Comparison of ENCODE assay signal across 35 cellular contexts in the genomic region with DNA sequence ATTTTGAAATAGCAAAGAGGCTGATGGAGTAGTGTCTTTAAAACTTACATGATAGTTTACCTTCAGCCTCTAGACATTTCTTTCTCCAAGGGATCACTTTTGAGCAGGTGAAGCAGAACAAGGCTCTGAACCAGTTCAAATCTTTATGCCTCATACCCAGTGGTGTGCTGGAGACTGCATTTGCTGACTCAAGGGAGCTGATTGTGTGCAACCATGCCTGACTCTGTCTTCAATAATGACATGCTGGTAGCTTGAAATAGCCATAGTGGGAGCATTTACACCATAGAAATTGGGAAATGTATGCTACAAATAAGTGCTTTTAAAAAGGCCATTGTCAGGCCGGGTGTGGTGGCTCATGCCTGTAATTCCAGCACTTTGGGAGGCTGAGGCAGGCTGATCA.
"Had no signal": no experiment of that assay in that cellular context is flagged by ENCODE, and none has a peak within 500 bp of the region (broad histone marks: within the 10 kb centered on the region; RNA-seq: fewer than 3 reads in every experiment).

No MANE protein-coding gene starts in this region.

- H3K36me3 Mint-ChIP-seq: activated CD4-positive, alpha-beta memory T cell treated with anti-CD3 and anti-CD28 coated beads for 36 hours; activated CD8-positive, alpha-beta memory T cell treated with anti-CD3 and anti-CD28 coated beads, Interleukin-2, amount 10 ng/mL, durations not matched to agents 7 days and 5 days; activated naive CD4-positive, alpha-beta T cell treated with anti-CD3 and anti-CD28 coated beads, Interleukin-2, amount 10 ng/mL, durations not matched to agents 7 days and 5 days; activated naive CD8-positive, alpha-beta T cell; brain had no signal

- H3K4me2 ChIP-seq: SK-N-SH had no signal

- H3K27me3 ChIP-seq: Peyer's patch, SJSA1 had no signal

- H3K9me3 ChIP-seq: Peyer's patch, SK-N-SH had no signal

- DNase-seq: activated B cell treated with CpG ODN at 0.5 μM for 24 hours; activated CD4-positive, alpha-beta memory T cell treated with anti-CD3 and anti-CD28 coated beads for 36 hours; activated CD4-positive, alpha-beta T cell treated with anti-CD3 and anti-CD28 coated beads for 4 hours; activated CD4-positive, alpha-beta T cell treated with anti-CD3 and anti-CD28 coated beads, Interleukin-2, amount 50 U/mL, for 1 hour; activated CD4-positive, CD25-positive, alpha-beta regulatory T cell treated with anti-CD3 and anti-CD28 coated beads, Interleukin-2, amount 50 U/mL, for 72 hours; activated CD8-positive, alpha-beta memory T cell treated with anti-CD3 and anti-CD28 coated beads, Interleukin-2, amount 10 ng/mL, durations not matched to agents 7 days and 5 days; activated CD8-positive, alpha-beta memory T cell treated with anti-CD3 and anti-CD28 coated beads, Interleukin-2, amount 50 U/mL, for 48 hours; activated effector memory CD4-positive, alpha-beta T cell treated with Interleukin-2 at 50 U/mL for 16 hours; activated naive CD4-positive, alpha-beta T cell treated with anti-CD3 and anti-CD28 coated beads, Interleukin-2, amount 10 ng/mL, durations not matched to agents 7 days and 5 days; activated naive CD8-positive, alpha-beta T cell treated with anti-CD3 and anti-CD28 coated beads, Interleukin-2, amount 50 U/mL, for 24 hours; activated T-cell treated with anti-CD3 and anti-CD28 coated beads, Interleukin-2, amount 50 U/mL, for 48 hours; anterior cingulate cortex; NCI-H1092 treated with DMSO at 0.1 percent for 48 hours; NCI-H1417; NCI-H146; NCI-H187; NCI-H2029 treated with DMSO at 0.1 percent for 48 hours; NCI-H2107; NCI-H2171; NCI-H510A; NCI-H526; NCI-H748 treated with DMSO at 0.1 percent for 48 hours; NK-92 treated with Interleukin-12 subunit alpha and Interleukin-12 subunit beta, amount 100 ng/mL, for 24 hours; PC-3; Peyer's patch; RPMI8226; SHP77 treated with DMSO at 0.1 percent for 48 hours; SK-N-SH had no signal

- H3K27ac ChIP-seq: Peyer's patch, SJSA1, VCaP had no signal

- H3K4me1 ChIP-seq: Peyer's patch, SJSA1 had no signal

- H3K4me3 ChIP-seq: Peyer's patch, SJSA1 had no signal

- H3K9ac ChIP-seq: SK-N-SH had no signal

- FAIRE-seq: bronchial epithelial cell had no signal

- H3K4me1 Mint-ChIP-seq: activated B cell treated with CpG ODN at 0.5 μM for 24 hours; activated CD8-positive, alpha-beta memory T cell treated with anti-CD3 and anti-CD28 coated beads, Interleukin-2, amount 10 ng/mL, durations not matched to agents 7 days and 5 days; activated naive CD4-positive, alpha-beta T cell treated with anti-CD3 and anti-CD28 coated beads, Interleukin-2, amount 10 ng/mL, durations not matched to agents 7 days and 5 days; activated naive CD8-positive, alpha-beta T cell treated with anti-CD3 and anti-CD28 coated beads, Interleukin-2, amount 50 U/mL, for 24 hours had no signal

- H3K4me3 Mint-ChIP-seq: activated B cell treated with CpG ODN at 0.5 μM for 24 hours; activated CD4-positive, alpha-beta memory T cell treated with anti-CD3 and anti-CD28 coated beads for 36 hours; activated CD8-positive, alpha-beta memory T cell treated with anti-CD3 and anti-CD28 coated beads, Interleukin-2, amount 10 ng/mL, durations not matched to agents 7 days and 5 days; activated naive CD4-positive, alpha-beta T cell treated with anti-CD3 and anti-CD28 coated beads, Interleukin-2, amount 10 ng/mL, durations not matched to agents 7 days and 5 days; activated naive CD8-positive, alpha-beta T cell; activated naive CD8-positive, alpha-beta T cell treated with anti-CD3 and anti-CD28 coated beads, Interleukin-2, amount 50 U/mL, for 24 hours; brain; T-helper 1 cell treated with Interleukin-12 subunit alpha and Interleukin-12 subunit beta and Interleukin-4 antibody, amounts not matched to agents 30 μg/mL and 1 μg/mL, for 36 hours; T-helper 2 cell treated with Interferon-gamma antibody and Interleukin-4, amounts not matched to agents 5 μg/mL and 100 μg/mL, for 36 hours had no signal

- H3K9me3 Mint-ChIP-seq: activated B cell treated with CpG ODN at 0.5 μM for 24 hours; activated CD4-positive, alpha-beta memory T cell treated with anti-CD3 and anti-CD28 coated beads for 36 hours; activated naive CD4-positive, alpha-beta T cell treated with anti-CD3 and anti-CD28 coated beads, Interleukin-2, amount 10 ng/mL, durations not matched to agents 7 days and 5 days; activated naive CD8-positive, alpha-beta T cell treated with anti-CD3 and anti-CD28 coated beads, Interleukin-2, amount 50 U/mL, for 24 hours; T-helper 1 cell treated with Interleukin-12 subunit alpha and Interleukin-12 subunit beta and Interleukin-4 antibody, amounts not matched to agents 30 μg/mL and 1 μg/mL, for 36 hours; T-helper 2 cell treated with Interferon-gamma antibody and Interleukin-4, amounts not matched to agents 5 μg/mL and 100 μg/mL, for 36 hours had no signal

- H3K27ac Mint-ChIP-seq: activated B cell treated with CpG ODN at 0.5 μM for 24 hours; activated CD4-positive, alpha-beta memory T cell treated with anti-CD3 and anti-CD28 coated beads for 36 hours; activated CD8-positive, alpha-beta memory T cell treated with anti-CD3 and anti-CD28 coated beads, Interleukin-2, amount 10 ng/mL, durations not matched to agents 7 days and 5 days; activated naive CD4-positive, alpha-beta T cell treated with anti-CD3 and anti-CD28 coated beads, Interleukin-2, amount 10 ng/mL, durations not matched to agents 7 days and 5 days; activated naive CD8-positive, alpha-beta T cell; activated naive CD8-positive, alpha-beta T cell treated with anti-CD3 and anti-CD28 coated beads, Interleukin-2, amount 50 U/mL, for 24 hours; brain; T-helper 1 cell treated with Interleukin-12 subunit alpha and Interleukin-12 subunit beta and Interleukin-4 antibody, amounts not matched to agents 30 μg/mL and 1 μg/mL, for 36 hours; T-helper 2 cell treated with Interferon-gamma antibody and Interleukin-4, amounts not matched to agents 5 μg/mL and 100 μg/mL, for 36 hours had no signal

- H3K36me3 ChIP-seq: Peyer's patch, SJSA1 had no signal

- H3K27me3 Mint-ChIP-seq: activated B cell treated with CpG ODN at 0.5 μM for 24 hours; activated CD8-positive, alpha-beta memory T cell treated with anti-CD3 and anti-CD28 coated beads, Interleukin-2, amount 10 ng/mL, durations not matched to agents 7 days and 5 days; activated naive CD4-positive, alpha-beta T cell treated with anti-CD3 and anti-CD28 coated beads, Interleukin-2, amount 10 ng/mL, durations not matched to agents 7 days and 5 days; activated naive CD8-positive, alpha-beta T cell treated with anti-CD3 and anti-CD28 coated beads, Interleukin-2, amount 50 U/mL, for 24 hours; brain had no signal

- ATAC-seq: activated CD8-positive, alpha-beta memory T cell treated with anti-CD3 and anti-CD28 coated beads, Interleukin-2, amount 10 ng/mL, durations not matched to agents 7 days and 5 days; activated naive CD8-positive, alpha-beta T cell treated with anti-CD3 and anti-CD28 coated beads, Interleukin-2, amount 50 U/mL, for 24 hours; PC-3 had no signal
